Comparison of ENCODE assay signal across 1 cellular context in the genomic region with DNA sequence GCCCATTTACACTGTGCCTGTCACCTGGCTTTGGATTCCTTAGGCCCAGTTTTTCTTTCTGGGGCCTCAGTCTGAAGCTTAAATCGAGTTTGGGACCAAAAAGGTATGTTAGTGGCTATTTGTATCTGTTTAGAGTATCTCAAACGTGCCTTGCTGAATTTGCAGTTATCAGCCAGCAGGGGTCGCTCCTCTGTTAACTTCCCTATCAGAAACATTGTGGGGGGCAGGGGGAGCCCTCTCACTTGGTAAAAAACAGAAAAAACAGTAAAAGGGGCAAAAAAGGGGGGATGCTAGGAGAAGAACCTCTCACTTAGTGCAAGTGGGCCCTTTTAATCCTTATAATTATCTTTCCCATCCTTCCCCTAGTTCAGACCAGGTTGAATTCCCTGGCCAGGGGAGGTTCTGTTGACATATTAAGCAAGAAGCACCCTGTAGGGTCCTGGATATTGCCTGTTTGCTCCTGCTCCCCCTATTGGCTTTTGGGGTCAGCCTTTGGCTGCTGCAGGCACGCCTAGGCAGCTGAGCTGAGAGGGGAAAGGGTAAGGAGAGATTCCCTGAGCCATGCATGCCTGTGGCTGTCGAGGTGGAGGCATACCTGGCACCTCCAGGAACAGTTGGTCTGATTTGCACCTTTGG.
TF ChIP-seq lines count a peak whose summit lies in the region.

No MANE protein-coding gene starts in this region.

TF ChIP-seq in HCT116, 20 proteins besides CTCF, POLR2A, EP300 and RAD21 (continued from another document):
- no peak for TF ChIP-seq EZH2 (IDR thresholded peaks at IDR 0.05)
